ENCODE assay signal across 10 cellular contexts in the genomic region with DNA sequence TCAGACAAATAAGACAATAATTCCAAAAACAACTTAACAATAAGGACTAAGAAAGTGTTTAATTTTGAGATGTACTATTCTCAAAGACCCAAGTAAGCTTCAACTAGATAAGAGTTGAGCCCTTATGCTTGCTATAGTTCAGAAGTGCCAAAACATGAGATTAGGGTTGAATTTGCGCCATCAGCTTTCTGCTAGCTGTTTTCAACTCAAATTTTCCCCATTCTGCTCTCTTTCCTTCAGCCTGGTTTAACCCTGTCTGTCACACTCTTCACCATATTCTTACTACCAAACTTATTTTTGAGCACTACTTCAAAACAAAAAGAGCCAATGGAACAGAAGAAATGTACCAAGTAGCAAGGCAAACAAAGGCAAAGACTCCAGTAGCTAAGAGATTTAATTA. TPM values are rescaled to one million over a fixed set of nuclear protein-coding genes. Genes with fewer than 3 reads are reported as not detected.
DNase-seq lines count a peak whose midpoint lies in the region; ATAC-seq and TF ChIP-seq lines count a peak whose summit lies in the region.
"Had no signal": no experiment of that assay in that cellular context is flagged by ENCODE, and none has a peak within 500 bp of the region (broad histone marks: within the 10 kb centered on the region; RNA-seq: fewer than 3 reads in every experiment).

No MANE protein-coding gene starts in this region.

- peak overlapping the region; percentile 91 for H3K4me3 Mint-ChIP-seq in activated CD4-positive, alpha-beta T cell treated with anti-CD3 and anti-CD28 coated beads for 36 hours
- H3K4me3 Mint-ChIP-seq in activated T-helper 17 cell treated with anti-CD3 and anti-CD28 coated beads, Interleukin-2, amount 50 U/mL, for 72 hours: peak overlapping the region; percentile 89
- peak overlapping the region; percentile 37 to 66 for H3K4me3 Mint-ChIP-seq in stimulated activated naive B cell treated with anti-CD40 and anti-IgM and Interleukin-4, amounts not matched to agents 10 μg/mL and 1 μg/mL and 100 μg/mL, for 72 hours

- TF ChIP-seq CTCF in gastroesophageal sphincter (IDR thresholded peaks at IDR 0.05) (no peak), adrenal gland (IDR thresholded peaks at IDR 0.05) (no peak)

- peak overlapping the region in 1 of 2 donors; percentile 100 for H3K4me3 ChIP-seq in gastroesophageal sphincter
- H3K4me3 ChIP-seq in adrenal gland: peak overlapping the region in 1 of 4 donors; percentile 96

- no peaks in the 10 kb centered on the region for H3K36me3 ChIP-seq in gastroesophageal sphincter
- no peaks in the 10 kb centered on the region for H3K36me3 ChIP-seq in adrenal gland (replicated peaks in 1 of 2)

- CTCF ChIA-PET in activated CD4-positive, alpha-beta T cell treated with anti-CD3 and anti-CD28 coated beads for 36 hours (lab: Charles Lee): interaction anchor here (0.5 to 1.5 kb wide), 5 partner anchors 9 to 156 kb away, joined by 3 to 4 read pairs (median 3); no protein-coding TSS in a partner anchor

- no peak for ATAC-seq in activated CD4-positive, alpha-beta T cell treated with anti-CD3 and anti-CD28 coated beads for 36 hours
- ATAC-seq in activated T-helper 17 cell treated with anti-CD3 and anti-CD28 coated beads, Interleukin-2, amount 50 U/mL, for 72 hours (replicated peaks): no peak
- no peak for ATAC-seq in gastroesophageal sphincter
- ATAC-seq in stimulated activated naive B cell treated with anti-CD40 and anti-IgM and Interleukin-4, amounts not matched to agents 10 μg/mL and 1 μg/mL and 100 μg/mL, for 72 hours (replicated peaks): no peak
- ATAC-seq in HG03520 (IDR thresholded peaks at IDR 0.05; ENCODE audit: unreplicated experiment): no peak

- H3K9me3 ChIP-seq in gastroesophageal sphincter (no peaks in the 10 kb centered on the region), adrenal gland (replicated peaks in 1 of 3) (no peaks in the 10 kb centered on the region)

- no peak for DNase-seq in activated CD4-positive, alpha-beta T cell treated with anti-CD3 and anti-CD28 coated beads for 36 hours
- DNase-seq in activated CD4-positive, alpha-beta T cell treated with anti-CD3 and anti-CD28 coated beads for 4 hours: no peak
- no peak for DNase-seq in stimulated activated naive B cell treated with anti-CD40 and anti-IgM and Interleukin-4, amounts not matched to agents 10 μg/mL and 1 μg/mL and 100 μg/mL, for 72 hours
- DNase-seq in adrenal gland (no peak), Kasumi-1 (lab: John Stamatoyannopoulos, UW) (no peak)
- DNase-seq: NCI-H2081 treated with DMSO at 0.1 percent for 48 hours; stimulated activated naive CD4-positive, alpha-beta T cell had no signal

- POLR2A ChIA-PET in activated CD4-positive, alpha-beta T cell treated with anti-CD3 and anti-CD28 coated beads for 36 hours (lab: Charles Lee): interaction anchor here (0.6 to 0.8 kb wide), 2 partner anchors 39 to 297 kb away, joined by 5 read pairs; no protein-coding TSS in a partner anchor

- no peaks in the 10 kb centered on the region for H3K27me3 Mint-ChIP-seq in activated CD4-positive, alpha-beta T cell treated with anti-CD3 and anti-CD28 coated beads for 36 hours
- H3K27me3 Mint-ChIP-seq in activated T-helper 17 cell treated with anti-CD3 and anti-CD28 coated beads, Interleukin-2, amount 50 U/mL, for 72 hours: no peaks in the 10 kb centered on the region
- no peaks in the 10 kb centered on the region for H3K27me3 Mint-ChIP-seq in stimulated activated naive B cell treated with anti-CD40 and anti-IgM and Interleukin-4, amounts not matched to agents 10 μg/mL and 1 μg/mL and 100 μg/mL, for 72 hours

- H3K4me1 ChIP-seq in gastroesophageal sphincter (peaks cover 0 to 69% (median 37%) of the 10 kb centered on the region in 3 donors), adrenal gland (replicated peaks in 1 of 2) (peaks cover 20 to 57% of the 10 kb centered on the region in 2 donors)

- peak overlapping the region; percentile 61 for H3K27ac Mint-ChIP-seq in activated CD4-positive, alpha-beta T cell treated with anti-CD3 and anti-CD28 coated beads for 36 hours
- H3K27ac Mint-ChIP-seq in activated T-helper 17 cell treated with anti-CD3 and anti-CD28 coated beads, Interleukin-2, amount 50 U/mL, for 72 hours: peak overlapping the region; percentile 79
- no peak overlapping the region for H3K27ac Mint-ChIP-seq in stimulated activated naive B cell treated with anti-CD40 and anti-IgM and Interleukin-4, amounts not matched to agents 10 μg/mL and 1 μg/mL and 100 μg/mL, for 72 hours

- H3K27ac ChIP-seq in gastroesophageal sphincter (peak overlapping the region in 3 of 4 donors; percentile 31 to 100 (median 100)), adrenal gland (peak overlapping the region in 1 of 5 donors; percentile 98)

- no peaks in the 10 kb centered on the region for H3K27me3 ChIP-seq in gastroesophageal sphincter
- H3K27me3 ChIP-seq in adrenal gland: no peaks in the 10 kb centered on the region

- intact Hi-C loops in activated CD4-positive, alpha-beta T cell treated with anti-CD3 and anti-CD28 coated beads for 36 hours (cut with DNase I, micrococcal nuclease): loop anchor here in 1 of 2 experiments (10.0 kb wide), 1 partner anchor 134 kb away; a partner anchor contains a TSS
- intact Hi-C loops in adrenal gland (cut with DNase I): loop anchor here (5.0 to 10.0 kb wide), 3 partner anchors 43 to 96 kb away; no protein-coding TSS in a partner anchor

- peaks cover 64% of the 10 kb centered on the region for H3K4me1 Mint-ChIP-seq in activated CD4-positive, alpha-beta T cell treated with anti-CD3 and anti-CD28 coated beads for 36 hours
- peaks cover 33% of the 10 kb centered on the region for H3K4me1 Mint-ChIP-seq in activated T-helper 17 cell treated with anti-CD3 and anti-CD28 coated beads, Interleukin-2, amount 50 U/mL, for 72 hours
- H3K4me1 Mint-ChIP-seq in stimulated activated naive B cell treated with anti-CD40 and anti-IgM and Interleukin-4, amounts not matched to agents 10 μg/mL and 1 μg/mL and 100 μg/mL, for 72 hours: peaks cover 20 to 70% of the 10 kb centered on the region in 2 donors

- H3K36me3 Mint-ChIP-seq in activated CD4-positive, alpha-beta T cell treated with anti-CD3 and anti-CD28 coated beads for 36 hours (ENCODE audit: low read depth): peaks cover 54% of the 10 kb centered on the region
- peaks cover 73% of the 10 kb centered on the region for H3K36me3 Mint-ChIP-seq in activated T-helper 17 cell treated with anti-CD3 and anti-CD28 coated beads, Interleukin-2, amount 50 U/mL, for 72 hours (ENCODE audit: low read depth)
- peaks cover 27 to 40% of the 10 kb centered on the region in 2 donors for H3K36me3 Mint-ChIP-seq in stimulated activated naive B cell treated with anti-CD40 and anti-IgM and Interleukin-4, amounts not matched to agents 10 μg/mL and 1 μg/mL and 100 μg/mL, for 72 hours

- TF ChIP-seq POLR2A in gastroesophageal sphincter (IDR thresholded peaks at IDR 0.05): no peak
- TF ChIP-seq POLR2A in adrenal gland (IDR thresholded peaks at IDR 0.05): no peak

- H3K9me3 Mint-ChIP-seq in activated CD4-positive, alpha-beta T cell treated with anti-CD3 and anti-CD28 coated beads for 36 hours (ENCODE audit: low read depth): peaks cover 4% of the 10 kb centered on the region
- no peaks in the 10 kb centered on the region for H3K9me3 Mint-ChIP-seq in activated T-helper 17 cell treated with anti-CD3 and anti-CD28 coated beads, Interleukin-2, amount 50 U/mL, for 72 hours
- peaks cover 0 to 4% of the 10 kb centered on the region in 2 donors for H3K9me3 Mint-ChIP-seq in stimulated activated naive B cell treated with anti-CD40 and anti-IgM and Interleukin-4, amounts not matched to agents 10 μg/mL and 1 μg/mL and 100 μg/mL, for 72 hours

- 40% methylated on average over 1 of the region's 1 CpG; no CpG with 5 or more reads in 1 of the 2 donors for WGBS in gastroesophageal sphincter (ENCODE audit: low coverage in 1 of 2), 2 donors
- 59 to 79% (median 75%) methylated on average over 1 of the region's 1 CpG for WGBS in adrenal gland, 4 donors

- TF ChIP-seq EP300 in gastroesophageal sphincter (IDR thresholded peaks at IDR 0.05): no peak

RNA-seq across cellular contexts. Expression of a gene that starts 4.1 kb away (rescaled TPM):
- total RNA-seq in activated CD4-positive, alpha-beta T cell treated with anti-CD3 and anti-CD28 coated beads for 36 hours: 10 to 100 TPM; 56.6 to 81.5 TPM
- 10 to 100 TPM; 39.3 to 49.4 TPM for total RNA-seq in activated T-helper 17 cell treated with anti-CD3 and anti-CD28 coated beads, Interleukin-2, amount 50 U/mL, for 72 hours
- total RNA-seq in gastroesophageal sphincter: 100 to 1,000 TPM in 1 of 4 donors, 10 to 100 TPM in 3; 55.5 to 111 (median 89.2) TPM
- total RNA-seq in adrenal gland: 100 to 1,000 TPM in 2 of 8 donors, 10 to 100 TPM in 6; 54.4 to 119 (median 82.4) TPM
- 10 to 100 TPM; 41.1 to 87.6 (median 52.7) TPM for polyA plus RNA-seq in adrenal gland

RNA-seq across cellular contexts. Expression of a gene that starts 47.8 kb away (rescaled TPM):
- 100 to 1,000 TPM; 200 to 290 TPM for total RNA-seq in activated CD4-positive, alpha-beta T cell treated with anti-CD3 and anti-CD28 coated beads for 36 hours
- total RNA-seq in activated T-helper 17 cell treated with anti-CD3 and anti-CD28 coated beads, Interleukin-2, amount 50 U/mL, for 72 hours: 100 to 1,000 TPM; 120 to 260 TPM
- total RNA-seq in gastroesophageal sphincter: 10 to 100 TPM; 58.4 to 87.8 (median 73.1) TPM
- total RNA-seq in adrenal gland: 100 to 1,000 TPM in 4 of 8 donors, 10 to 100 TPM in 4; 22.6 to 131 (median 70.2) TPM
- 100 to 1,000 TPM; 175 to 223 (median 212) TPM for polyA plus RNA-seq in adrenal gland
